Comparison of ENCODE assay signal across 18 cellular contexts in the genomic region with DNA sequence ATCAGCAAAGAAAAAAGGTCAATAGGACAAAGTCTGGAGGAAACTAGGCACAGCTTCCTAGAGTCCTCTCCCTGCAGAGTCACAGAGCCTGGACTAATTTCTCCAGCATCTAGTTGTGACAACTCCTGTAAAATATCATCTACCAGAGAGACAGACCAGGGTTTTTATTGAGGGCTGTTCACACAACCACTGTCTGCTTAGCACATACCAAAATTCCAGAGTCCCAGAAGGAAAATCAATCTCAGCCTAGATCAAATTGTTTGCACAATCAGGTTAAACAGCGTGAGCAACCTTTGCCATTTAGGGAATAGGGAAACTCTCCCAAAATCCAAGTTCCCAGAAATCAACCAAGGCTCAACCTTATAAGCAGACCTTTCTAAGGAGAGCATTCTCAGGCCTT.
DNase-seq lines count a peak whose midpoint lies in the region; ATAC-seq, FAIRE-seq and TF ChIP-seq lines count a peak whose summit lies in the region.
"Had no signal": no experiment of that assay in that cellular context is flagged by ENCODE, and none has a peak within 500 bp of the region (broad histone marks: within the 10 kb centered on the region; RNA-seq: fewer than 3 reads in every experiment).

No MANE protein-coding gene starts in this region.

- peaks cover 23% of the 10 kb centered on the region for H3K4me1 Mint-ChIP-seq in Caco-2 (ENCODE audit: low read depth, unreplicated experiment)

- peak overlapping the region; percentile 21 for H3K27ac Mint-ChIP-seq in Caco-2 (ENCODE audit: unreplicated experiment)
- H3K27ac Mint-ChIP-seq: activated naive CD8-positive, alpha-beta T cell; stimulated activated naive CD8-positive, alpha-beta T cell treated with anti-CD3 and anti-CD28 coated beads, Interleukin-15, Interleukin-2, amounts not matched to agents 100 ng/mL and 50 ng/mL, for 24 hours had no signal

- no peak for FAIRE-seq in GM12891 (lab: Jason Lieb, UNC)
- FAIRE-seq: K562 had no signal

- DNase-seq in Caco-2 (peak in 1 of 2 experiments; percentile 0), foreskin fibroblast (peak; percentile 26 to 43), renal cortical epithelial cell (ENCODE audit: low read depth) (peak; percentile 34), NCI-H2029 treated with DMSO at 0.1 percent for 48 hours (lab: John Stamatoyannopoulos, UW) (no peak), GM20000 (ENCODE audit: low spot score) (no peak), GM12891 (ENCODE audit: insufficient read length, low spot score) (no peak), SIG-M5 (lab: John Stamatoyannopoulos, UW) (no peak)
- DNase-seq: activated CD8-positive, alpha-beta memory T cell treated with anti-CD3 and anti-CD28 coated beads for 24 hours; dorsolateral prefrontal cortex; hypothalamus; NCI-H2107; NCI-H524; retina had no signal

- H3K36me3 Mint-ChIP-seq in Caco-2 (ENCODE audit: insufficient read depth, unreplicated experiment), result no peaks in the 10 kb centered on the region
- H3K36me3 Mint-ChIP-seq: activated naive CD8-positive, alpha-beta T cell had no signal

- no peaks in the 10 kb centered on the region for H3K4me1 ChIP-seq in Caco-2

- no peaks in the 10 kb centered on the region for H3K27me3 ChIP-seq in Caco-2 (replicated peaks; ENCODE audit: control insufficient read depth, insufficient read depth, low read length)
- H3K27me3 ChIP-seq: dorsolateral prefrontal cortex had no signal

- TF ChIP-seq CTCF in Caco-2 (IDR thresholded peaks at IDR 0.05; ENCODE audit: insufficient read depth in 1 of 2, low read depth in 1 of 2, low read length in 1 of 2, severe bottlenecking in 1 of 2, unreplicated experiment in 1 of 2) (no peak), foreskin fibroblast (IDR thresholded peaks at IDR 0.05; ENCODE audit: low read depth, low read length) (no peak), GM20000 (IDR thresholded peaks at IDR 0.05; ENCODE audit: extremely low read depth, missing control alignments) (no peak)

- ATAC-seq in SK-N-SH treated with all-trans-retinoic acid at 6 μM for 48 hours, result no peak
- ATAC-seq: activated CD4-positive, CD25-positive, alpha-beta regulatory T cell treated with anti-CD3 and anti-CD28 coated beads, Interleukin-2, amount 50 U/mL, for 24 hours; K562 had no signal

- no peaks in the 10 kb centered on the region for H3K36me3 ChIP-seq in Caco-2 (ENCODE audit: control insufficient read depth, insufficient read depth, low read length)

- CTCF ChIA-PET in Caco-2 (lab: Charles Lee), result no interaction called here

- no peak overlapping the region for H3K4me3 Mint-ChIP-seq in Caco-2 (ENCODE audit: unreplicated experiment)
- H3K4me3 Mint-ChIP-seq: activated naive CD8-positive, alpha-beta T cell; stimulated activated naive CD8-positive, alpha-beta T cell treated with anti-CD3 and anti-CD28 coated beads, Interleukin-15, Interleukin-2, amounts not matched to agents 100 ng/mL and 50 ng/mL, for 24 hours had no signal

- POLR2A ChIA-PET in Caco-2 (lab: Charles Lee), result no interaction called here

- H3K9me3 Mint-ChIP-seq in Caco-2 (ENCODE audit: unreplicated experiment), result no peaks in the 10 kb centered on the region
- H3K9me3 Mint-ChIP-seq: stimulated activated naive CD8-positive, alpha-beta T cell treated with anti-CD3 and anti-CD28 coated beads, Interleukin-15, Interleukin-2, amounts not matched to agents 100 ng/mL and 50 ng/mL, for 24 hours had no signal

- H3K9me3 ChIP-seq in Caco-2, result no peaks in the 10 kb centered on the region

- H3K4me3 ChIP-seq in Caco-2 (ENCODE audit: low read depth, low read length) (no peak overlapping the region), foreskin fibroblast (ENCODE audit: low read depth in 1 of 2, low read length in 2 of 2) (no peak overlapping the region)
- H3K4me3 ChIP-seq: dorsolateral prefrontal cortex, K562 had no signal

- intact Hi-C loops in Caco-2 (cut with micrococcal nuclease; ENCODE audit: unreplicated experiment), result loop anchor here (10.0 kb wide), 1 partner anchor 77 kb away; no protein-coding TSS in a partner anchor

- no peak for TF ChIP-seq POLR2A in GM12891 (IDR thresholded peaks at IDR 0.05; ENCODE audit: low read depth, low read length)

- BruUV-seq in Caco-2 (replicated peaks; lab: Mats Ljungman, UMichigan), result no TSS peak

- no peaks in the 10 kb centered on the region for H3K27me3 Mint-ChIP-seq in Caco-2 (ENCODE audit: insufficient read depth, unreplicated experiment)
- H3K27me3 Mint-ChIP-seq: activated naive CD8-positive, alpha-beta T cell had no signal

TF ChIP-seq in SK-N-SH treated with all-trans-retinoic acid at 6 μM for 48 hours, 23 proteins besides CTCF, POLR2A, EP300 and RAD21:
- TF ChIP-seq ZNF8 (CRISPR knock-in tag; IDR thresholded peaks at IDR 0.05) (no peak), RARB (CRISPR knock-in tag; IDR thresholded peaks at IDR 0.05) (no peak), ISL1 (CRISPR knock-in tag; IDR thresholded peaks at IDR 0.05) (peak; percentile 37; the same call in 1 of the 2 replicates)
TF ChIP-seq in SK-N-SH treated with all-trans-retinoic acid at 6 μM for 48 hours: peak in this region for 1.

TF ChIP-seq in GM12891, 5 proteins besides CTCF, POLR2A, EP300 and RAD21:
- TF ChIP-seq POU2F2 (IDR thresholded peaks at IDR 0.05; ENCODE audit: low read depth, low read length) (no peak), TAF1 (IDR thresholded peaks at IDR 0.05; ENCODE audit: low read depth, low read length) (no peak), SPI1 (IDR thresholded peaks at IDR 0.05; ENCODE audit: low read depth, low read length) (no peak), POLR2AphosphoS5 (IDR thresholded peaks at IDR 0.05; ENCODE audit: low read depth, low read length) (no peak), PAX5 (IDR thresholded peaks at IDR 0.05; ENCODE audit: insufficient read depth, low read length, severe bottlenecking) (no peak)

Comparison
In these comparisons a context has a peak if more than half of its experiments do, and no peak if none do; other contexts are left out.
1. DNase-seq: peak in foreskin fibroblast (2 of 2) and renal cortical epithelial cell (single experiment); none in NCI-H2029 treated with DMSO at 0.1 percent for 48 hours (single experiment), GM20000 (single experiment), GM12891 (single experiment) and SIG-M5 (single experiment).